20 cellular contexts compared by ENCODE assay signal in the genomic region with DNA sequence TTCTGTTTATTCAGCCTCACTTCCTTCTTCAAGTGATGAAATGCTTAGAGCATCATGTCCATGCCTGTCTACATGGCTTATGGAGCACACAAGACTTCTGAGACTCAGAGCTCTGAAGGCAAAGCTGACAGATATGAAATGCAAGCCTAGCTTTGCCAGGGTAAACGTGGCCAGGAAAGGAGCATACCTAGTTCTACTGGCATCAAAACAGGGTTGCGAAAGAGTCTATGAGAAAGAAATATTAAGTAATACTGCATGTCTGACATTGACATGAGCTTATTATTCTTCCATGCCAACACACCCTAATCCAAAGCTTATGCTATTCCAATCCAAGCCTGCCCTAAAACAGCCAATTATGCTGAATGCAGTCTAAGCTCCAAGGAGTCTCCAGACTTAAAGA.
DNase-seq lines count a peak whose midpoint lies in the region; ATAC-seq and TF ChIP-seq lines count a peak whose summit lies in the region.
"Had no signal": no experiment of that assay in that cellular context is flagged by ENCODE, and none has a peak within 500 bp of the region (broad histone marks: within the 10 kb centered on the region; RNA-seq: fewer than 3 reads in every experiment).

No MANE protein-coding gene starts in this region.

- TF ChIP-seq CTCF in LNCaP clone FGC (IDR thresholded peaks at IDR 0.05; ENCODE audit: control insufficient read depth, extremely low read depth, insufficient read depth) (no peak), esophagus squamous epithelium (IDR thresholded peaks at IDR 0.05) (no peak), prostate gland (IDR thresholded peaks at IDR 0.05) (no peak), upper lobe of left lung (IDR thresholded peaks at IDR 0.05) (no peak)

- no peaks in the 10 kb centered on the region for H3K36me3 ChIP-seq in adipocyte (ENCODE audit: control insufficient read depth, insufficient read depth, low read length, severe bottlenecking)
- no peaks in the 10 kb centered on the region for H3K36me3 ChIP-seq in esophagus squamous epithelium
- H3K36me3 ChIP-seq in prostate gland: no peaks in the 10 kb centered on the region
- H3K36me3 ChIP-seq in upper lobe of left lung: no peaks in the 10 kb centered on the region

- ATAC-seq in upper lobe of left lung (ENCODE audit: low FRiP score in 2 of 2): no peak

- H3K27me3 ChIP-seq in adipocyte (replicated peaks; ENCODE audit: control insufficient read depth, insufficient read depth, low read length): no peaks in the 10 kb centered on the region
- no peaks in the 10 kb centered on the region for H3K27me3 ChIP-seq in esophagus squamous epithelium
- no peaks in the 10 kb centered on the region for H3K27me3 ChIP-seq in prostate gland (replicated peaks; ENCODE audit: insufficient read depth)
- H3K27me3 ChIP-seq in upper lobe of left lung: no peaks in the 10 kb centered on the region

- WGBS in esophagus squamous epithelium, 2 donors: 41 to 45% methylated on average over 2 of the region's 2 CpGs
- 39% methylated on average over 2 of the region's 2 CpGs for WGBS in prostate gland
- WGBS in upper lobe of left lung, 2 donors: 64 to 90% methylated on average over 2 of the region's 2 CpGs

- intact Hi-C loops in esophagus squamous epithelium (cut with DNase I) (no loop called here), prostate gland (cut with DNase I) (no loop called here)

- TF ChIP-seq EP300 in upper lobe of left lung (IDR thresholded peaks at IDR 0.05): no peak

- DNase-seq in LNCaP clone FGC (ENCODE audit: low read depth): peak; percentile 17
- DNase-seq in adipocyte (ENCODE audit: low read depth): peak; percentile 58
- DNase-seq in esophagus squamous epithelium (lab: John Stamatoyannopoulos, UW): no peak
- DNase-seq in prostate gland (ENCODE audit: low spot score): peak; percentile 78
- DNase-seq in COLO668 (lab: John Stamatoyannopoulos, UW; ENCODE audit: unreplicated experiment): no peak
- no peak for DNase-seq in activated T-cell treated with anti-CD3 and anti-CD28 coated beads for 4 hours
- DNase-seq in upper lobe of left lung: no peak
- DNase-seq: Caco-2, DMS153, EL, H7, Karpas-422, MV-4-11, NCI-H1417, NCI-H1930, NCI-H2171, NCI-H446 treated with DMSO at 0.1 percent for 48 hours, NCI-H748 treated with DMSO at 0.1 percent for 48 hours, Right ventricle myocardium superior had no signal

- no peak overlapping the region for H3K4me3 ChIP-seq in LNCaP clone FGC (ENCODE audit: low read depth, low read length)
- no peak overlapping the region for H3K4me3 ChIP-seq in adipocyte (ENCODE audit: low read length)
- H3K4me3 ChIP-seq in esophagus squamous epithelium: no peak overlapping the region
- no peak overlapping the region for H3K4me3 ChIP-seq in prostate gland
- no peak overlapping the region for H3K4me3 ChIP-seq in upper lobe of left lung
- H3K4me3 ChIP-seq: SK-N-MC had no signal

- H3K27ac ChIP-seq in esophagus squamous epithelium (peak overlapping the region in 3 of 4 donors; percentile 50 to 74 (median 69)), prostate gland (no peak overlapping the region), upper lobe of left lung (no peak overlapping the region)
- H3K27ac ChIP-seq: SK-N-MC had no signal

- H3K9me3 ChIP-seq in adipocyte (ENCODE audit: control insufficient read depth, low read length) (no peaks in the 10 kb centered on the region), esophagus squamous epithelium (no peaks in the 10 kb centered on the region), prostate gland (no peaks in the 10 kb centered on the region), upper lobe of left lung (no peaks in the 10 kb centered on the region)
- H3K9me3 ChIP-seq: Caco-2 had no signal

- TF ChIP-seq POLR2A in esophagus squamous epithelium (IDR thresholded peaks at IDR 0.05) (no peak), prostate gland (IDR thresholded peaks at IDR 0.05) (no peak), upper lobe of left lung (IDR thresholded peaks at IDR 0.05) (no peak)

- no peak overlapping the region for H3K9ac ChIP-seq in adipocyte (ENCODE audit: low read length)

- H3K4me1 ChIP-seq in adipocyte (ENCODE audit: control insufficient read depth, insufficient read depth, low read length): no peaks in the 10 kb centered on the region
- H3K4me1 ChIP-seq in esophagus squamous epithelium: peaks cover 5 to 36% (median 6%) of the 10 kb centered on the region in 3 donors
- H3K4me1 ChIP-seq in prostate gland (replicated peaks): no peaks in the 10 kb centered on the region
- no peaks in the 10 kb centered on the region for H3K4me1 ChIP-seq in upper lobe of left lung
- H3K4me1 ChIP-seq: Caco-2 had no signal

Comparison
In these comparisons a context has a peak if more than half of its experiments do, and no peak if none do; other contexts are left out.
1. DNase-seq: peak in LNCaP clone FGC (single experiment), adipocyte (single experiment) and prostate gland (single experiment); none in esophagus squamous epithelium (single experiment), COLO668 (single experiment), activated T-cell treated with anti-CD3 and anti-CD28 coated beads for 4 hours (single experiment) and upper lobe of left lung (0 of 2).
2. H3K27ac ChIP-seq: peak in esophagus squamous epithelium (3 of 4); none in prostate gland (0 of 2) and upper lobe of left lung (0 of 4).